In the genomic region with DNA sequence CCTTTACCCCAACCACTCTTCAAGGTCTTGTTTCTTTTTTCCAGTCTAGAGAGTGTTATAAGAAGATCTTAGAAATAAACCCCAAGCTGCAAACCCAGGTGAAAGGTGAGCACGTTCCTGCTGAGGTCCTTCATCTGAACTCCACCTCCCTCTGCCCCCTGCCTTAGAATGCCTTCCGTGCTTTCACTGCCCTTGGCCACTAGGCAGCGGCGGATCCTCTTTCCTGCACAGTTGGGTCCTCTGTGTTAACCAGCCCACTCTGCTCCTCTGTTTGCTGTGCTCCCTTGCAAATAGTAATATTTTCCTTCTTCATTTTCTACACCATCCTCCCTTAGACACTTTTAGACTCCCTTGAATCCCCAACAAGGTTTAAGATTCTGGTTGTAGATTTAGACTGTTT, we compare ENCODE assay signal across 18 cellular contexts.
"Had no signal": no experiment of that assay in that cellular context is flagged by ENCODE, and none has a peak within 500 bp of the region (broad histone marks: within the 10 kb centered on the region; RNA-seq: fewer than 3 reads in every experiment).

No MANE protein-coding gene starts in this region.

- H3K4me3 Mint-ChIP-seq: activated CD4-positive, alpha-beta memory T cell treated with anti-CD3 and anti-CD28 coated beads for 36 hours; activated naive CD4-positive, alpha-beta T cell treated with anti-CD3 and anti-CD28 coated beads, Interleukin-2, amount 10 ng/mL, durations not matched to agents 7 days and 5 days; activated T-cell treated with anti-CD3 and anti-CD28 coated beads, Interleukin-2, amount 50 U/mL, for 24 hours; memory B cell; naive thymus-derived CD8-positive, alpha-beta T cell; T-helper 2 cell treated with Interferon-gamma antibody and Interleukin-4, amounts not matched to agents 5 μg/mL and 100 μg/mL, for 36 hours had no signal

- H3K9me3 Mint-ChIP-seq: activated CD4-positive, alpha-beta memory T cell treated with anti-CD3 and anti-CD28 coated beads for 36 hours; activated naive CD4-positive, alpha-beta T cell treated with anti-CD3 and anti-CD28 coated beads, Interleukin-2, amount 10 ng/mL, durations not matched to agents 7 days and 5 days; activated T-cell treated with anti-CD3 and anti-CD28 coated beads, Interleukin-2, amount 50 U/mL, for 24 hours; naive thymus-derived CD8-positive, alpha-beta T cell; T-helper 2 cell treated with Interferon-gamma antibody and Interleukin-4, amounts not matched to agents 5 μg/mL and 100 μg/mL, for 36 hours had no signal

- H3K4me3 ChIP-seq: left ventricle myocardium inferior, transverse colon, vagina had no signal

- DNase-seq: activated CD4-positive, alpha-beta memory T cell treated with anti-CD3 and anti-CD28 coated beads for 36 hours; activated naive CD4-positive, alpha-beta T cell treated with anti-CD3 and anti-CD28 coated beads, Interleukin-2, amount 10 ng/mL, durations not matched to agents 7 days and 5 days; activated T-cell treated with anti-CD3 and anti-CD28 coated beads, Interleukin-2, amount 50 U/mL, for 24 hours; kidney; left ventricle myocardium inferior; naive thymus-derived CD8-positive, alpha-beta T cell; nucleus accumbens; right cardiac atrium; small intestine; stimulated activated CD4-positive, alpha-beta T cell treated with anti-CD3 and anti-CD28 coated beads, Interleukin-4, amount 100 ng/mL, for 4 hours; stimulated activated CD8-positive, alpha-beta memory T cell treated with anti-CD3 and anti-CD28 coated beads, Interleukin-4, amount 100 ng/mL, for 48 hours; stimulated activated naive CD4-positive, alpha-beta T cell treated with Interleukin-2 at 50 U/mL for 16 hours; transverse colon had no signal

- H3K27ac Mint-ChIP-seq: activated CD4-positive, alpha-beta memory T cell treated with anti-CD3 and anti-CD28 coated beads for 36 hours; activated naive CD4-positive, alpha-beta T cell treated with anti-CD3 and anti-CD28 coated beads, Interleukin-2, amount 10 ng/mL, durations not matched to agents 7 days and 5 days; activated T-cell treated with anti-CD3 and anti-CD28 coated beads, Interleukin-2, amount 50 U/mL, for 24 hours; naive thymus-derived CD8-positive, alpha-beta T cell; progenitor cell of endocrine pancreas; T-helper 2 cell treated with Interferon-gamma antibody and Interleukin-4, amounts not matched to agents 5 μg/mL and 100 μg/mL, for 36 hours had no signal

- H3K4me1 Mint-ChIP-seq: activated naive CD4-positive, alpha-beta T cell treated with anti-CD3 and anti-CD28 coated beads, Interleukin-2, amount 10 ng/mL, durations not matched to agents 7 days and 5 days; memory B cell had no signal

- ATAC-seq: esophagus mucosa; naive thymus-derived CD8-positive, alpha-beta T cell; right cardiac atrium had no signal

- H3K27me3 Mint-ChIP-seq: activated CD4-positive, alpha-beta memory T cell treated with anti-CD3 and anti-CD28 coated beads for 36 hours; activated naive CD4-positive, alpha-beta T cell treated with anti-CD3 and anti-CD28 coated beads, Interleukin-2, amount 10 ng/mL, durations not matched to agents 7 days and 5 days; activated T-cell treated with anti-CD3 and anti-CD28 coated beads, Interleukin-2, amount 50 U/mL, for 24 hours; memory B cell; naive thymus-derived CD8-positive, alpha-beta T cell; progenitor cell of endocrine pancreas had no signal
